Comparison of ENCODE assay signal across 8 cellular contexts in genomic region chr17:45131616-45132301, GRCh38. TPM values are rescaled to one million over a fixed set of nuclear protein-coding genes. Genes with fewer than 3 reads are reported as not detected.
DNase-seq lines count a peak whose midpoint lies in the region; ATAC-seq, FAIRE-seq and TF ChIP-seq lines count a peak whose summit lies in the region.

No MANE protein-coding gene starts in this region.

- peak overlapping the region; percentile 99 for H3K4me2 ChIP-seq in GM12878 (ENCODE audit: control insufficient read depth, insufficient read depth)

- H3K4me3 ChIP-seq in SJSA1 (peak overlapping the region; percentile 85), GM12878 (peak overlapping the region; percentile 75)

- intact Hi-C loops in GM12878 (cut with micrococcal nuclease; ENCODE audit: unreplicated experiment), result loop anchor here (2.0 kb wide), 2 partner anchors 109 to 357 kb away; no protein-coding TSS in a partner anchor

- H3K36me3 Mint-ChIP-seq in immature natural killer cell, result no peaks in the 10 kb centered on the region

- BruUV-seq in GM12878 (replicated peaks; lab: Mats Ljungman, UMichigan), result no TSS peak

- POLR2A ChIA-PET in GM12878 (lab: Charles Lee), result no interaction called here

- in situ Hi-C loops in GM12878 (cut with MboI), result no loop called here

- no peak for FAIRE-seq in GM12878 (lab: Jason Lieb, UNC)

- H3K79me2 ChIP-seq in GM12878 (ENCODE audit: control insufficient read depth, insufficient read depth, low read length), result peaks cover 4% of the 10 kb centered on the region

- no peak overlapping the region for H3K27ac Mint-ChIP-seq in immature natural killer cell

- H3K36me3 ChIP-seq in SJSA1 (peaks cover 3% of the 10 kb centered on the region), GM12878 (ENCODE audit: control insufficient read depth in 2 of 2, insufficient read depth in 2 of 2, low read length in 1 of 2) (no peaks in the 10 kb centered on the region)

- H3K4me1 ChIP-seq in SJSA1 (replicated peaks) (peaks cover 52% of the 10 kb centered on the region), GM12878 (ENCODE audit: control insufficient read depth, insufficient read depth, low read length) (peaks cover 7% of the 10 kb centered on the region)

- SMC1A ChIA-PET in GM12878 (lab: Charles Lee; ENCODE audit: uncharacterized antibody, unreplicated experiment), result no interaction called here

- H3K4me3 Mint-ChIP-seq in immature natural killer cell, result peak overlapping the region; percentile 57 to 93 (median 58)

- H3K27me3 ChIP-seq in SJSA1 (replicated peaks) (no peaks in the 10 kb centered on the region), GM12878 (replicated peaks in 1 of 2; ENCODE audit: control insufficient read depth in 2 of 2, insufficient read depth in 2 of 2, low read length in 1 of 2) (no peaks in the 10 kb centered on the region)

- TF ChIP-seq POLR2A in GM12878 (IDR thresholded peaks at IDR 0.05; ENCODE audit: low read depth, low read length), result no peak

- TF ChIP-seq EP300 in GM12878 (IDR thresholded peaks at IDR 0.05; ENCODE audit: borderline replicate concordance in 1 of 2, control insufficient read depth in 1 of 2, low read depth in 2 of 2, low read length in 2 of 2), result no peak

- TF ChIP-seq RAD21 in GM12878 (IDR thresholded peaks at IDR 0.05; ENCODE audit: insufficient read depth, low read depth, low read length), result peak; percentile 47

- no peak overlapping the region; the same call in 1 of the 2 replicates for H3K9ac ChIP-seq in GM12878 (ENCODE audit: control insufficient read depth, insufficient read depth, low read length)

- H2AFZ ChIP-seq in GM12878 (ENCODE audit: control insufficient read depth, low read depth, low read length), result peak overlapping the region; percentile 54

- DNase-seq in NCI-H748 (lab: John Stamatoyannopoulos, UW; ENCODE audit: unreplicated experiment), result peak; percentile 63
- no peak for DNase-seq in NCI-H748 treated with DMSO at 0.1 percent for 48 hours (lab: John Stamatoyannopoulos, UW)
- peak in 1 of 2 experiments; percentile 75 for DNase-seq in SJSA1 (ENCODE audit: low read depth in 1 of 2, low spot score in 2 of 2)
- DNase-seq in GM12878 (ENCODE audit: low read depth, low spot score), result no peak
- peak; percentile 38 to 48 (median 41) for DNase-seq in immature natural killer cell
- peak; percentile 29 to 55 for DNase-seq in stimulated activated CD4-positive, alpha-beta T cell treated with anti-CD3 and anti-CD28 coated beads, Interleukin-1b, Interleukin-23, amount 100 ng/mL, for 4 hours (ENCODE audit: low read depth in 2 of 2)

- H3K27me3 Mint-ChIP-seq in immature natural killer cell (ENCODE audit: low read depth in 3 of 3), result peaks cover 8 to 10% (median 9%) of the 10 kb centered on the region in 3 donors

- peak; percentile 64 to 79 (median 73) for TF ChIP-seq CTCF in GM12878 (IDR thresholded peaks at IDR 0.05 in 2 of 3, conservative IDR thresholded peaks at IDR 0.05 in 1 of 3; ENCODE audit: control insufficient read depth in 2 of 3, extremely low read depth in 1 of 3, insufficient read depth in 1 of 3, low read depth in 3 of 3, low read length in 3 of 3)

- H3K9me3 ChIP-seq in SJSA1 (replicated peaks), result no peaks in the 10 kb centered on the region
- H3K9me3 ChIP-seq in GM12878 (replicated peaks; ENCODE audit: control insufficient read depth, insufficient read depth, low read length), result no peaks in the 10 kb centered on the region

- ATAC-seq in GM12878, result no peak
- ATAC-seq in GM18909 (IDR thresholded peaks at IDR 0.05; ENCODE audit: poor library complexity, unreplicated experiment), result no peak
- ATAC-seq in HG03095 (IDR thresholded peaks at IDR 0.05; ENCODE audit: unreplicated experiment), result no peak

- peak overlapping the region; percentile 34; the same call in 1 of the 2 replicates for H3K27ac ChIP-seq in SJSA1
- no peak overlapping the region for H3K27ac ChIP-seq in GM12878 (ENCODE audit: control insufficient read depth, insufficient read depth)

- H4K20me1 ChIP-seq in GM12878 (ENCODE audit: control insufficient read depth, insufficient read depth), result no peaks in the 10 kb centered on the region

- CTCF ChIA-PET in GM12878 (lab: Yijun Ruan, JAX), result interaction anchor here (0.9 to 9.4 kb wide), 8 partner anchors 27 to 356 kb away, joined by 3 to 291 read pairs (median 4); no protein-coding TSS in a partner anchor

- no peaks in the 10 kb centered on the region for H3K9me3 Mint-ChIP-seq in immature natural killer cell

- H3K4me1 Mint-ChIP-seq in immature natural killer cell, result peaks cover 19 to 22% of the 10 kb centered on the region in 2 donors

- WGBS in GM12878 (ENCODE audit: insufficient coverage, insufficient replicate concordance, low lambda C conversion rate, missing lambda C conversion rate), result 12% methylated on average over 43 of the region's 43 CpGs

- RAD21 ChIA-PET in GM12878 (lab: Charles Lee; ENCODE audit: unreplicated experiment), result no interaction called here

RNA-seq across cellular contexts. Expression of gene PLCD3, which starts 0.6 kb away (rescaled TPM):
- total RNA-seq in SJSA1 (2014; rRNA removed; shearing (Covaris generic)), result 17.5 and 92.5 TPM in 2 replicates
- total RNA-seq in GM12878 (2013; cell fraction: nucleolus; rRNA removed), result 0.12 and 1.5 TPM in 2 replicates
- total RNA-seq in GM12878 (2014; rRNA removed) (0.45 and 0.76 TPM in 2 replicates), GM12878 (2014; rRNA removed; fragmentation: Illumina TruSeq; extraction: Trizol) (0.28 and 0.36 TPM in 2 replicates), GM12878 (2021) (1.6 and 2.4 TPM in 2 replicates)
- not detected for polyA plus RNA-seq in GM12878 (2011; ENCODE audit: low read depth)
- polyA plus RNA-seq in GM12878 (2011; rRNA removed) (0.52 and 1.2 TPM in 2 replicates), GM12878 (2014; fragmentation: Illumina TruSeq; extraction: Trizol) (0.03 and 1.6 TPM in 2 replicates), GM12878 (2014; fragmentation: Nextera tagmentation; extraction: Ambion mirVana) (under 1 TPM; 0.02 to 0.04 TPM), GM12878 (2014; rRNA removed) (1.2 and 1.6 TPM in 2 replicates), GM12878 (2016; fragmentation: Nextera tagmentation; extraction: Ambion mirVana) (under 1 TPM; 0.13 to 0.43 TPM), immature natural killer cell (under 1 TPM in 1 of 3 donors, not detected in 2; 0.75 TPM)
- polyA plus RNA-seq in GM12878 (2011; cell fraction: cytosol; rRNA removed), result 0.99 and 1.9 TPM in 2 replicates
- polyA plus RNA-seq in GM12878 (2011; cell fraction: nucleus; rRNA removed), result 1.6 and 2.0 TPM in 2 replicates
- polyA plus RNA-seq in GM12878 (2012), result 0.41 and 0.88 TPM in 2 replicates
- polyA minus RNA-seq in GM12878 (2011; rRNA and poly(A)+ RNA removed), result 1.5 and 4.4 TPM in 2 replicates
- 2.7 and 3.5 TPM in 2 replicates for polyA minus RNA-seq in GM12878 (2011; cell fraction: cytosol; rRNA and poly(A)+ RNA removed)
- polyA minus RNA-seq in GM12878 (2011; cell fraction: nucleus; rRNA and poly(A)+ RNA removed), result 0.60 and 1.1 TPM in 2 replicates

RNA-seq across cellular contexts. Expression of gene ACBD4, which starts 3.7 kb away (rescaled TPM):
- 0.89 and 1.6 TPM in 2 replicates for total RNA-seq in SJSA1 (2014; rRNA removed; shearing (Covaris generic))
- 14.7 and 14.8 TPM in 2 replicates for total RNA-seq in GM12878 (2013; cell fraction: nucleolus; rRNA removed)
- total RNA-seq in GM12878 (2014; rRNA removed) (8.1 and 10.2 TPM in 2 replicates), GM12878 (2014; rRNA removed; fragmentation: Illumina TruSeq; extraction: Trizol) (5.4 and 5.7 TPM in 2 replicates), GM12878 (2021) (10.0 and 10.1 TPM in 2 replicates)
- polyA plus RNA-seq in GM12878 (2011; ENCODE audit: low read depth), result 2.2 TPM
- polyA plus RNA-seq in GM12878 (2011; rRNA removed) (4.4 and 6.5 TPM in 2 replicates), GM12878 (2014; fragmentation: Illumina TruSeq; extraction: Trizol) (4.5 and 5.7 TPM in 2 replicates), GM12878 (2014; fragmentation: Nextera tagmentation; extraction: Ambion mirVana) (under 1 TPM; 0.20 to 0.27 TPM), GM12878 (2014; rRNA removed) (13.8 and 17.6 TPM in 2 replicates), GM12878 (2016; fragmentation: Nextera tagmentation; extraction: Ambion mirVana) (1 to 10 TPM; 7.2 to 9.9 TPM), immature natural killer cell (10 to 100 TPM in 2 of 3 donors, 1 to 10 TPM in 1; 7.9 to 11.2 (median 10.4) TPM)
- 6.3 and 10.3 TPM in 2 replicates for polyA plus RNA-seq in GM12878 (2011; cell fraction: cytosol; rRNA removed)
- 28.8 and 29.4 TPM in 2 replicates for polyA plus RNA-seq in GM12878 (2011; cell fraction: nucleus; rRNA removed)
- polyA plus RNA-seq in GM12878 (2012), result 10.5 and 11.0 TPM in 2 replicates
- 2.6 and 6.4 TPM in 2 replicates for polyA minus RNA-seq in GM12878 (2011; rRNA and poly(A)+ RNA removed)
- polyA minus RNA-seq in GM12878 (2011; cell fraction: cytosol; rRNA and poly(A)+ RNA removed), result 2.5 and 4.0 TPM in 2 replicates
- 11.6 and 15.2 TPM in 2 replicates for polyA minus RNA-seq in GM12878 (2011; cell fraction: nucleus; rRNA and poly(A)+ RNA removed)

RNA-seq across cellular contexts. Expression of gene HEXIM1, which starts 16.5 kb away (rescaled TPM):
- 7.2 and 7.3 TPM in 2 replicates for total RNA-seq in SJSA1 (2014; rRNA removed; shearing (Covaris generic))
- total RNA-seq in GM12878 (2013; cell fraction: nucleolus; rRNA removed), result 5.6 and 6.3 TPM in 2 replicates
- total RNA-seq in GM12878 (2014; rRNA removed) (12.2 and 13.4 TPM in 2 replicates), GM12878 (2014; rRNA removed; fragmentation: Illumina TruSeq; extraction: Trizol) (4.4 and 4.7 TPM in 2 replicates), GM12878 (2021) (23.9 and 24.1 TPM in 2 replicates)
- polyA plus RNA-seq in GM12878 (2011; ENCODE audit: low read depth), result 13.4 TPM
- polyA plus RNA-seq in GM12878 (2011; rRNA removed) (7.3 and 8.8 TPM in 2 replicates), GM12878 (2014; fragmentation: Illumina TruSeq; extraction: Trizol) (9.9 and 16.0 TPM in 2 replicates), GM12878 (2014; fragmentation: Nextera tagmentation; extraction: Ambion mirVana) (1 to 10 TPM; 1.9 to 2.1 TPM), GM12878 (2014; rRNA removed) (17.2 and 19.4 TPM in 2 replicates), GM12878 (2016; fragmentation: Nextera tagmentation; extraction: Ambion mirVana) (1 to 10 TPM; 8.3 to 9.3 TPM), immature natural killer cell (1 to 10 TPM; 1.1 to 7.2 (median 3.0) TPM)
- polyA plus RNA-seq in GM12878 (2011; cell fraction: cytosol; rRNA removed), result 7.9 and 9.4 TPM in 2 replicates
- polyA plus RNA-seq in GM12878 (2011; cell fraction: nucleus; rRNA removed), result 9.7 and 14.2 TPM in 2 replicates
- polyA plus RNA-seq in GM12878 (2012), result 18.6 and 27.4 TPM in 2 replicates
- 2.5 and 4.7 TPM in 2 replicates for polyA minus RNA-seq in GM12878 (2011; rRNA and poly(A)+ RNA removed)
- polyA minus RNA-seq in GM12878 (2011; cell fraction: cytosol; rRNA and poly(A)+ RNA removed), result 4.3 and 5.0 TPM in 2 replicates
- polyA minus RNA-seq in GM12878 (2011; cell fraction: nucleus; rRNA and poly(A)+ RNA removed), result 5.4 and 10.4 TPM in 2 replicates

RNA-seq across cellular contexts. Expression of gene HEXIM2, which starts 29.9 kb away (rescaled TPM):
- total RNA-seq in SJSA1 (2014; rRNA removed; shearing (Covaris generic)), result 8.0 and 10.0 TPM in 2 replicates
- total RNA-seq in GM12878 (2013; cell fraction: nucleolus; rRNA removed), result 3.0 TPM in 2 replicates
- total RNA-seq in GM12878 (2014; rRNA removed), result 8.3 and 8.7 TPM in 2 replicates
- 4.8 and 5.1 TPM in 2 replicates for total RNA-seq in GM12878 (2014; rRNA removed; fragmentation: Illumina TruSeq; extraction: Trizol)
- total RNA-seq in GM12878 (2021), result 7.6 and 9.7 TPM in 2 replicates
- polyA plus RNA-seq in GM12878 (2011; ENCODE audit: low read depth), result 3.6 TPM
- polyA plus RNA-seq in GM12878 (2011; rRNA removed), result 4.3 and 5.8 TPM in 2 replicates
- polyA plus RNA-seq in GM12878 (2011; cell fraction: cytosol; rRNA removed), result 9.7 and 12.0 TPM in 2 replicates
- polyA plus RNA-seq in GM12878 (2011; cell fraction: nucleus; rRNA removed), result 6.9 and 8.7 TPM in 2 replicates
- 8.8 and 9.2 TPM in 2 replicates for polyA plus RNA-seq in GM12878 (2012)
- polyA plus RNA-seq in GM12878 (2014; fragmentation: Illumina TruSeq; extraction: Trizol), result 0.87 and 4.9 TPM in 2 replicates
- polyA plus RNA-seq in GM12878 (2014; fragmentation: Nextera tagmentation; extraction: Ambion mirVana), result under 1 TPM; 0.10 to 0.22 TPM
- 7.1 and 12.5 TPM in 2 replicates for polyA plus RNA-seq in GM12878 (2014; rRNA removed)
- 10 to 100 TPM in 1 of 2 experiments, 1 to 10 TPM in 1; 9.7 to 10.3 TPM for polyA plus RNA-seq in GM12878 (2016; fragmentation: Nextera tagmentation; extraction: Ambion mirVana)
- 4.2 and 9.8 TPM in 2 replicates for polyA minus RNA-seq in GM12878 (2011; rRNA and poly(A)+ RNA removed)
- 3.3 and 3.4 TPM in 2 replicates for polyA minus RNA-seq in GM12878 (2011; cell fraction: cytosol; rRNA and poly(A)+ RNA removed)
- polyA minus RNA-seq in GM12878 (2011; cell fraction: nucleus; rRNA and poly(A)+ RNA removed), result 1.6 and 3.1 TPM in 2 replicates
- polyA plus RNA-seq in immature natural killer cell, result 1 to 10 TPM; 1.9 to 7.4 (median 5.6) TPM

Comparison
In these comparisons a context has a peak if more than half of its experiments do, and no peak if none do; other contexts are left out.
1. DNase-seq: peak in NCI-H748 (single experiment), immature natural killer cell (3 of 3) and stimulated activated CD4-positive, alpha-beta T cell treated with anti-CD3 and anti-CD28 coated beads, Interleukin-1b, Interleukin-23, amount 100 ng/mL, for 4 hours (2 of 2); none in NCI-H748 treated with DMSO at 0.1 percent for 48 hours (single experiment) and GM12878 (single experiment).